Comparison of ENCODE assay signal across 19 cellular contexts in the genomic region with DNA sequence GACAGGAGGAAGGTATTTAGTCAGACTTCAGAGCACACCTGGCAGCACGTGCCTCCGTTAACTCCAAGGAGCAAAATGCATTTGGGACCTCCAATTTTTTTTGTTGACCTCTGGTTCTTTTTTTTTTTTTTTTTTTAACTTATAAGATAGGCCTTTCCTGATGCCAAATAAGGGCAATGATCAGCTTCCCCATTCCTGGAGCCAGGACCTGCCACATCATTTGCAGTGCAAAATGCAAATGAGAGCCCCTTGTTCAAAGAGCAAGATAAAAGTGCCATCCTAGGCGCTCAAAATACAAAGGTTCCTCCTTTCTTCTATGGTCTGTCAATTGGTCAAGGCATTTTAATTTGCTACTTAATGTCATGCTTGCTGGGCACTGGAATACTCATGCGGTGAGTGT.
"Had no signal": no experiment of that assay in that cellular context is flagged by ENCODE, and none has a peak within 500 bp of the region (broad histone marks: within the 10 kb centered on the region; RNA-seq: fewer than 3 reads in every experiment).

No MANE protein-coding gene starts in this region.

- H3K4me3 Mint-ChIP-seq: endodermal cell; naive thymus-derived CD4-positive, alpha-beta T cell had no signal

- H3K27me3 Mint-ChIP-seq: naive thymus-derived CD4-positive, alpha-beta T cell had no signal

- H3K4me1 Mint-ChIP-seq: naive thymus-derived CD4-positive, alpha-beta T cell had no signal

- H3K4me3 ChIP-seq: coronary artery, heart left ventricle, lower lobe of right lung, skin epidermis, thyroid gland, upper lobe of left lung, uterus had no signal

- H3K27me3 ChIP-seq: heart left ventricle, neutrophil, thyroid gland, upper lobe of left lung, uterus had no signal

- DNase-seq: effector CD4-positive, alpha-beta T cell; endodermal cell; erythroblast; foreskin keratinocyte; heart left ventricle; hypothalamus; lower lobe of right lung; mesenchymal stem cell; naive thymus-derived CD4-positive, alpha-beta T cell; stimulated activated CD4-positive, alpha-beta T cell treated with anti-CD3 and anti-CD28 coated beads, Interleukin-2, amount 100 ng/mL, for 24 hours; stimulated activated CD4-positive, alpha-beta T cell treated with anti-CD3 and anti-CD28 coated beads, Interleukin-4, amount 100 ng/mL, for 4 hours; stimulated activated naive CD4-positive, alpha-beta T cell treated with Interleukin-2 at 50 U/mL for 16 hours; thyroid gland; uterus had no signal

- H3K27ac ChIP-seq: foreskin keratinocyte, lower lobe of right lung, neutrophil, skin epidermis, upper lobe of left lung had no signal

- H3K36me3 ChIP-seq: heart left ventricle, lower lobe of right lung, neutrophil, thyroid gland, upper lobe of left lung, uterus had no signal

- ATAC-seq: foreskin keratinocyte; left lobe of liver; naive thymus-derived CD4-positive, alpha-beta T cell had no signal

- H3K9me3 Mint-ChIP-seq: endodermal cell; naive thymus-derived CD4-positive, alpha-beta T cell had no signal

- H3K27ac Mint-ChIP-seq: endodermal cell; naive thymus-derived CD4-positive, alpha-beta T cell had no signal

- H3K9me3 ChIP-seq: heart left ventricle, lower lobe of right lung, neutrophil, thyroid gland, upper lobe of left lung, uterus had no signal

- H3K4me1 ChIP-seq: foreskin keratinocyte, lower lobe of right lung, upper lobe of left lung had no signal
